ENCODE assay signal across 17 cellular contexts in genomic region chr1:30891223-30891552, GRCh38.
"Had no signal": no experiment of that assay in that cellular context is flagged by ENCODE, and none has a peak within 500 bp of the region (broad histone marks: within the 10 kb centered on the region; RNA-seq: fewer than 3 reads in every experiment).

No MANE protein-coding gene starts in this region.

- H3K36me3 ChIP-seq: left lung, prostate gland, right atrium auricular region, upper lobe of left lung had no signal

- DNase-seq: activated T-cell treated with anti-CD3 and anti-CD28 coated beads, Interleukin-2, amount 50 U/mL, for 1 hour; amniotic stem cell; cerebellar nuclear complex; endodermal cell; kidney glomerular epithelial cell; left lung; natural killer cell; stimulated activated CD4-positive, alpha-beta T cell treated with anti-CD3 and anti-CD28 coated beads, Interleukin-12 subunit alpha, Interleukin-12 subunit beta, amount 100 ng/mL, for 4 hours; stimulated activated CD4-positive, alpha-beta T cell treated with anti-CD3 and anti-CD28 coated beads, Interleukin-4, amount 100 ng/mL, for 4 hours; T1000; upper lobe of left lung had no signal

- H3K27ac ChIP-seq: left lung, prostate gland, right atrium auricular region, upper lobe of left lung had no signal

- H3K4me3 ChIP-seq: coronary artery, left lung, lung, prostate gland, right atrium auricular region, upper lobe of left lung had no signal

- ATAC-seq: activated T-helper 17 cell treated with anti-CD3 and anti-CD28 coated beads, Interleukin-2, amount 50 U/mL, for 72 hours; natural killer cell; WTC11 had no signal

- H3K9me3 ChIP-seq: left lung, prostate gland, right atrium auricular region, upper lobe of left lung had no signal

- H3K27me3 ChIP-seq: left lung, right atrium auricular region, upper lobe of left lung had no signal
